6 cellular contexts compared by ENCODE assay signal in genomic region chr19:461664-462551, GRCh38. TPM values are rescaled to one million over a fixed set of nuclear protein-coding genes. Genes with fewer than 3 reads are reported as not detected.
DNase-seq lines count a peak whose midpoint lies in the region; ATAC-seq and TF ChIP-seq lines count a peak whose summit lies in the region.

No MANE protein-coding gene starts in this region.

- no peaks in the 10 kb centered on the region for H3K9me3 ChIP-seq in HUES6 (ENCODE audit: control insufficient read depth, insufficient read depth, low read depth, low read length)
- H3K9me3 ChIP-seq in WERI-Rb-1 (ENCODE audit: severe bottlenecking), result no peaks in the 10 kb centered on the region
- H3K9me3 ChIP-seq in liver (ENCODE audit: control insufficient read depth in 4 of 4, low read length in 3 of 4), result no peaks in the 10 kb centered on the region
- H3K9me3 ChIP-seq in SJCRH30 (replicated peaks), result no peaks in the 10 kb centered on the region

- H3K9ac ChIP-seq in HUES6 (ENCODE audit: low read length), result peak overlapping the region; percentile 74
- peak overlapping the region in 1 of 2 donors; percentile 27 for H3K9ac ChIP-seq in liver (ENCODE audit: low read depth in 1 of 2, low read length in 2 of 2)

- TF ChIP-seq RAD21 in liver (IDR thresholded peaks at IDR 0.05), result peak in 1 of 2 donors; percentile 6

- H3K27me3 ChIP-seq in HUES6 (ENCODE audit: control insufficient read depth, insufficient read depth, low read length), result peaks cover 21% of the 10 kb centered on the region
- H3K27me3 ChIP-seq in WERI-Rb-1 (ENCODE audit: insufficient read depth, low read depth, severe bottlenecking), result no peaks in the 10 kb centered on the region
- H3K27me3 ChIP-seq in liver (ENCODE audit: control insufficient read depth in 4 of 4, insufficient read depth in 4 of 4, low read length in 3 of 4), result no peaks in the 10 kb centered on the region
- no peaks in the 10 kb centered on the region for H3K27me3 ChIP-seq in SJCRH30

- DNase-seq in WERI-Rb-1 (peak; percentile 91), SJCRH30 (no peak)
- DNase-seq in stimulated activated CD4-positive, alpha-beta T cell treated with anti-CD3 and anti-CD28 coated beads, Interleukin-4, amount 100 ng/mL, for 24 hours, result no peak

- WGBS in liver, result 8% methylated on average over 63 of the region's 63 CpGs

- H3K36me3 ChIP-seq in HUES6 (ENCODE audit: control insufficient read depth, insufficient read depth, low read length), result no peaks in the 10 kb centered on the region
- no peaks in the 10 kb centered on the region; the same call in 1 of the 2 replicates for H3K36me3 ChIP-seq in WERI-Rb-1
- H3K36me3 ChIP-seq in liver (ENCODE audit: control insufficient read depth in 4 of 4, insufficient read depth in 3 of 4, low read depth in 1 of 4, low read length in 3 of 4), result peaks cover 0 to 3% (median 0%) of the 10 kb centered on the region in 4 donors
- no peaks in the 10 kb centered on the region for H3K36me3 ChIP-seq in SJCRH30

- TF ChIP-seq CTCF in WERI-Rb-1 (IDR thresholded peaks at IDR 0.05; ENCODE audit: low read depth, low read length) (no peak), liver (IDR thresholded peaks at IDR 0.05; ENCODE audit: low read depth, low read length, missing input control) (no peak)

- H3K4me1 ChIP-seq in HUES6 (ENCODE audit: control insufficient read depth, insufficient read depth, low read length) (peaks cover 4% of the 10 kb centered on the region; the same call in 1 of the 2 replicates), liver (ENCODE audit: control insufficient read depth in 4 of 4, insufficient read depth in 4 of 4, low read length in 3 of 4) (peaks cover 2 to 11% (median 6%) of the 10 kb centered on the region in 4 donors), SJCRH30 (no peaks in the 10 kb centered on the region)

- no peak for ATAC-seq in GM21723 (IDR thresholded peaks at IDR 0.05; ENCODE audit: unreplicated experiment)

- H3K27ac ChIP-seq in HUES6 (ENCODE audit: low read depth, low read length) (no peak overlapping the region), WERI-Rb-1 (peak overlapping the region; percentile 73), liver (ENCODE audit: low read depth in 1 of 2, low read length in 2 of 2) (peak overlapping the region; percentile 31 to 34), SJCRH30 (no peak overlapping the region)

- H3K4me3 ChIP-seq in HUES6 (ENCODE audit: low read depth, low read length), result peak overlapping the region; percentile 68
- H3K4me3 ChIP-seq in WERI-Rb-1 (ENCODE audit: low read depth, low read length), result peak overlapping the region; percentile 67
- H3K4me3 ChIP-seq in liver (ENCODE audit: low read depth in 1 of 3, low read length in 3 of 3), result peak overlapping the region; percentile 54 to 91 (median 54)
- no peak overlapping the region for H3K4me3 ChIP-seq in SJCRH30

TF ChIP-seq in liver, 16 proteins besides CTCF, POLR2A, EP300 and RAD21:
- TF ChIP-seq SP1 (IDR thresholded peaks at IDR 0.05) (peak; percentile 28), RXRA (IDR thresholded peaks at IDR 0.05) (no peak), YY1 (IDR thresholded peaks at IDR 0.05) (peak; percentile 25), FOXA1 (IDR thresholded peaks at IDR 0.05) (no peak), JUND (IDR thresholded peaks at IDR 0.05) (peak in 1 of 2 donors; percentile 20)

RNA-seq across cellular contexts. Expression of gene SHC2, which starts 1.1 kb away (rescaled TPM):
- 10 to 100 TPM; 15.6 to 28.7 TPM for total RNA-seq in liver
- polyA plus RNA-seq in liver, result 10 to 100 TPM; 17.3 to 43.0 TPM
- total RNA-seq in SJCRH30 (2014; rRNA removed; shearing (Covaris generic)), result 0.12 and 0.23 TPM in 2 replicates

RNA-seq across cellular contexts. Expression of gene MADCAM1, which starts 34.4 kb away (rescaled TPM):
- total RNA-seq in liver, result under 1 TPM; 0.17 to 0.23 TPM
- under 1 TPM; 0.25 to 0.32 TPM for polyA plus RNA-seq in liver
- 0.18 TPM in 1 of 2 replicates, not detected in the other for total RNA-seq in SJCRH30 (2014; rRNA removed; shearing (Covaris generic))

RNA-seq across cellular contexts. Expression of gene TPGS1, which starts 45.4 kb away (rescaled TPM):
- total RNA-seq in liver, result 10 to 100 TPM; 15.1 to 15.5 TPM
- polyA plus RNA-seq in liver, result 10 to 100 TPM in 1 of 2 donors, 1 to 10 TPM in 1; 1.7 to 14.3 TPM
- 7.3 and 9.6 TPM in 2 replicates for total RNA-seq in SJCRH30 (2014; rRNA removed; shearing (Covaris generic))

RNA-seq across cellular contexts. Expression of gene C2CD4C, which starts 53.0 kb away (rescaled TPM):
- under 1 TPM; 0.09 to 0.42 TPM for total RNA-seq in liver
- polyA plus RNA-seq in liver, result under 1 TPM; 0.08 to 0.29 TPM
- 0.51 and 0.73 TPM in 2 replicates for total RNA-seq in SJCRH30 (2014; rRNA removed; shearing (Covaris generic))

Comparison
In these comparisons a context has a peak if more than half of its experiments do, and no peak if none do; other contexts are left out.
1. H3K27ac ChIP-seq: peak in WERI-Rb-1 (single experiment) and liver (2 of 2); none in HUES6 (single experiment) and SJCRH30 (single experiment).
2. RNA of gene SHC2, which starts 1.1 kb away (total RNA-seq): 15.6 to 28.7 TPM in liver; 0.12 to 0.23 TPM in SJCRH30; every median in the first group is over 10 times any median in the second.